1 cellular context compared by ENCODE assay signal in genomic region chr16:57299719-57300386, GRCh38.
TF ChIP-seq lines count a peak whose summit lies in the region.

No MANE protein-coding gene starts in this region.

TF ChIP-seq in HepG2, 621 proteins besides CTCF, POLR2A, EP300 and RAD21 (continued from another document and continues in another):
- TF ChIP-seq ZNF646 (CRISPR knock-in tag; IDR thresholded peaks at IDR 0.05) (peak; percentile 58; the same call in 1 of the 2 replicates), U2AF2 (IDR thresholded peaks at IDR 0.05; ENCODE audit: low read depth, low read length) (no peak), DPF2 (CRISPR knock-in tag; IDR thresholded peaks at IDR 0.05; ENCODE audit: borderline replicate concordance, low read depth) (no peak), MXD4 (CRISPR knock-in tag; IDR thresholded peaks at IDR 0.05) (no peak; the same call in 1 of the 2 replicates), ZNF777 (CRISPR knock-in tag; IDR thresholded peaks at IDR 0.05) (peak; percentile 98), ZNF513 (CRISPR knock-in tag; conservative IDR thresholded peaks at IDR 0.05) (peak; percentile 42; the same call in 1 of the 2 replicates), ZNF264 (CRISPR knock-in tag; IDR thresholded peaks at IDR 0.05) (peak; percentile 88), ZBTB3 (CRISPR knock-in tag; IDR thresholded peaks at IDR 0.05; ENCODE audit: borderline replicate concordance, low read depth) (peak; percentile 24; the same call in 1 of the 2 replicates), MYNN (CRISPR knock-in tag; IDR thresholded peaks at IDR 0.05; ENCODE audit: low read depth) (peak; percentile 73; the same call in 1 of the 2 replicates), NAIF1 (CRISPR knock-in tag; IDR thresholded peaks at IDR 0.05; ENCODE audit: borderline replicate concordance) (no peak; the same call in none of the 2 replicates), MLXIP (CRISPR knock-in tag; IDR thresholded peaks at IDR 0.05; ENCODE audit: borderline replicate concordance) (0 out of 2 replicates have a peak, but pooled peaks have one; percentile 67), ZNF317 (CRISPR knock-in tag; IDR thresholded peaks at IDR 0.05) (peak; percentile 70; the same call in 1 of the 2 replicates), ARID3A (IDR thresholded peaks at IDR 0.05; ENCODE audit: low read depth, low read length) (peak; percentile 46; the same call in 1 of the 2 replicates), ZNF691 (CRISPR knock-in tag; IDR thresholded peaks at IDR 0.05; ENCODE audit: borderline replicate concordance, low read depth) (peak; percentile 25; the same call in 1 of the 2 replicates), ZSCAN5A (CRISPR knock-in tag; IDR thresholded peaks at IDR 0.05; ENCODE audit: borderline replicate concordance) (no peak; the same call in 1 of the 2 replicates), ZNF263 (CRISPR knock-in tag; IDR thresholded peaks at IDR 0.05) (peak; percentile 54; the same call in 1 of the 2 replicates), ZBTB40 (IDR thresholded peaks at IDR 0.05) (no peak), ZBTB40 (CRISPR knock-in tag; IDR thresholded peaks at IDR 0.05) (no peak; the same call in none of the 2 replicates), HNRNPLL (IDR thresholded peaks at IDR 0.05; ENCODE audit: low read depth, low read length, poor library complexity, severe bottlenecking) (peak; percentile 25), ZSCAN22 (CRISPR knock-in tag; IDR thresholded peaks at IDR 0.05) (no peak), ZNF879 (CRISPR knock-in tag; IDR thresholded peaks at IDR 0.05) (no peak), KAT8 (CRISPR knock-in tag; IDR thresholded peaks at IDR 0.05) (peak; percentile 74), POGZ (CRISPR knock-in tag; IDR thresholded peaks at IDR 0.05) (peak; percentile 72), HIVEP1 (CRISPR knock-in tag; IDR thresholded peaks at IDR 0.05) (peak; percentile 84), ZSCAN21 (CRISPR knock-in tag; IDR thresholded peaks at IDR 0.05; ENCODE audit: borderline replicate concordance) (peak; percentile 65), ADNP (CRISPR knock-in tag; IDR thresholded peaks at IDR 0.05) (peak; percentile 69; the same call in 1 of the 2 replicates), ZNF335 (CRISPR knock-in tag; IDR thresholded peaks at IDR 0.05) (peak; percentile 90), RBFOX2 (IDR thresholded peaks at IDR 0.05; ENCODE audit: low read depth, low read length) (no peak), ZNF234 (CRISPR knock-in tag; conservative IDR thresholded peaks at IDR 0.05) (no peak; the same call in 1 of the 2 replicates), SALL1 (CRISPR knock-in tag; IDR thresholded peaks at IDR 0.05) (peak; percentile 91), SP5 (CRISPR knock-in tag; IDR thresholded peaks at IDR 0.05; ENCODE audit: borderline replicate concordance, low read depth) (peak; percentile 64; the same call in 1 of the 2 replicates), YEATS4 (CRISPR knock-in tag; IDR thresholded peaks at IDR 0.05; ENCODE audit: borderline replicate concordance) (no peak; the same call in 1 of the 2 replicates)
